28 cellular contexts compared by ENCODE assay signal in genomic region chr6:156593893-156594292, GRCh38.
"Had no signal": no experiment of that assay in that cellular context is flagged by ENCODE, and none has a peak within 500 bp of the region (broad histone marks: within the 10 kb centered on the region; RNA-seq: fewer than 3 reads in every experiment).

No MANE protein-coding gene starts in this region.

- H3K4me1 ChIP-seq: parathyroid adenoma, psoas muscle, right lobe of liver, sigmoid colon, suprapubic skin, tibial artery, upper lobe of right lung, uterus had no signal

- H3K27me3 ChIP-seq: neutrophil, ovary, right lobe of liver, sigmoid colon, suprapubic skin, testis, tibial artery, transverse colon, upper lobe of right lung, uterus had no signal

- H3K9ac ChIP-seq: parathyroid adenoma had no signal

- H3K27ac ChIP-seq: neutrophil, ovary, parathyroid adenoma, psoas muscle, right lobe of liver, sigmoid colon, suprapubic skin, testis, tibial artery, transverse colon, upper lobe of right lung, uterus had no signal

- FAIRE-seq: small intestine had no signal

- H3K36me3 ChIP-seq: neutrophil, ovary, right lobe of liver, sigmoid colon, suprapubic skin, tibial artery, transverse colon, upper lobe of right lung, uterus had no signal

- H3K9me3 ChIP-seq: neutrophil, ovary, psoas muscle, right lobe of liver, sigmoid colon, suprapubic skin, testis, tibial artery, transverse colon, upper lobe of right lung, uterus had no signal

- H3K79me2 ChIP-seq: parathyroid adenoma had no signal

- DNase-seq: naive thymus-derived CD8-positive, alpha-beta T cell; nephron progenitor cell; nucleus accumbens; ovary; posterior cingulate gyrus; psoas muscle; right cardiac atrium; right lobe of liver; sigmoid colon; small intestine; stimulated activated CD4-positive, alpha-beta T cell treated with anti-CD3 and anti-CD28 coated beads, Interleukin-15, amount 100 ng/mL, for 24 hours; stimulated activated CD4-positive, alpha-beta T cell treated with anti-CD3 and anti-CD28 coated beads, Interleukin-4, amount 100 ng/mL, for 1 hour; stimulated activated CD4-positive, alpha-beta T cell treated with anti-CD3 and anti-CD28 coated beads, Interleukin-4, amount 100 ng/mL, for 4 hours; stimulated activated CD8-positive, alpha-beta memory T cell treated with anti-CD3 and anti-CD28 coated beads, Interleukin-4, amount 100 ng/mL, for 48 hours; stimulated activated naive CD4-positive, alpha-beta T cell; stimulated activated naive CD8-positive, alpha-beta T cell treated with anti-CD3 and anti-CD28 coated beads, Interleukin-15, amount 100 ng/mL, for 72 hours; stimulated activated naive CD8-positive, alpha-beta T cell treated with anti-CD3 and anti-CD28 coated beads, Interleukin-15, Interleukin-2, amounts not matched to agents 100 U/mL and 50 U/mL, for 24 hours; substantia nigra; testis; tibial artery; transverse colon; upper lobe of right lung; uterus had no signal

- ATAC-seq: naive thymus-derived CD8-positive, alpha-beta T cell; natural killer cell treated with Interleukin-12 subunit alpha and Interleukin-12 subunit beta and Interleukin-15 and Interleukin-18, amount 100 ng/mL, for 72 hours; psoas muscle; right cardiac atrium; right lobe of liver; stimulated activated memory B cell treated with anti-CD40 and anti-IgM and Interleukin-4, amounts not matched to agents 10 μg/mL and 1 μg/mL and 100 μg/mL, for 72 hours; stimulated activated naive CD8-positive, alpha-beta T cell treated with anti-CD3 and anti-CD28 coated beads, Interleukin-15, amount 100 ng/mL, for 72 hours; stimulated activated naive CD8-positive, alpha-beta T cell treated with anti-CD3 and anti-CD28 coated beads, Interleukin-15, Interleukin-2, amounts not matched to agents 100 U/mL and 50 U/mL, for 24 hours; upper lobe of right lung had no signal

- H3K4me3 ChIP-seq: ovary, psoas muscle, right lobe of liver, sigmoid colon, suprapubic skin, testis, tibial artery, transverse colon, upper lobe of right lung, uterus had no signal

- H2AFZ ChIP-seq: parathyroid adenoma had no signal
